ENCODE assay signal across 11 cellular contexts in genomic region chr15:77507911-77508310, GRCh38.
DNase-seq lines count a peak whose midpoint lies in the region; ATAC-seq and TF ChIP-seq lines count a peak whose summit lies in the region.
"Had no signal": no experiment of that assay in that cellular context is flagged by ENCODE, and none has a peak within 500 bp of the region (broad histone marks: within the 10 kb centered on the region; RNA-seq: fewer than 3 reads in every experiment).

No MANE protein-coding gene starts in this region.

- H3K9me3 ChIP-seq in OCI-LY3 (ENCODE audit: insufficient read depth, low read length) (no peaks in the 10 kb centered on the region), esophagus (ENCODE audit: control insufficient read depth in 2 of 2, insufficient read depth in 1 of 2, low read depth in 1 of 2, low read length in 1 of 2) (no peaks in the 10 kb centered on the region), upper lobe of left lung (no peaks in the 10 kb centered on the region)

- H3K27ac ChIP-seq in OCI-LY3 (ENCODE audit: low read length) (peak overlapping the region; percentile 34; the same call in 1 of the 2 replicates), esophagus (ENCODE audit: low read depth in 2 of 2, low read length in 1 of 2) (peak overlapping the region; percentile 38 to 69), upper lobe of left lung (peak overlapping the region; percentile 80 to 88 (median 84))

- TF ChIP-seq EP300 in upper lobe of left lung (IDR thresholded peaks at IDR 0.05), result no peak

- ATAC-seq in upper lobe of left lung (ENCODE audit: low FRiP score in 2 of 2) (peak; percentile 70 to 73), GM21367 (IDR thresholded peaks at IDR 0.05; ENCODE audit: unreplicated experiment) (no peak)
- ATAC-seq: K562 had no signal

- no peak for TF ChIP-seq CTCF in OCI-LY3 (IDR thresholded peaks at IDR 0.05; ENCODE audit: low read depth, low read length)
- no peak for TF ChIP-seq CTCF in upper lobe of left lung (IDR thresholded peaks at IDR 0.05)

- DNase-seq in middle frontal gyrus (ENCODE audit: extremely low spot score, low spot score) (peak; percentile 47), upper lobe of left lung (no peak), ACHN (no peak), posterior vena cava (ENCODE audit: low spot score) (no peak)
- DNase-seq in stimulated activated naive CD4-positive, alpha-beta T cell treated with Interleukin-2 at 50 U/mL for 16 hours (lab: John Stamatoyannopoulos, UW), result no peak
- DNase-seq: effector CD4-positive, alpha-beta T cell; stimulated activated CD4-positive, alpha-beta T cell treated with anti-CD3 and anti-CD28 coated beads, Interleukin-4, amount 100 ng/mL, for 4 hours had no signal

- peaks cover 2% of the 10 kb centered on the region for H3K36me3 ChIP-seq in OCI-LY3 (replicated peaks; ENCODE audit: low read depth, low read length)
- no peaks in the 10 kb centered on the region for H3K36me3 ChIP-seq in esophagus (ENCODE audit: control insufficient read depth in 2 of 2, insufficient read depth in 2 of 2, low read length in 1 of 2)
- H3K36me3 ChIP-seq in upper lobe of left lung, result no peaks in the 10 kb centered on the region

- H4K20me1 ChIP-seq in OCI-LY3 (ENCODE audit: insufficient read depth, low read length), result no peaks in the 10 kb centered on the region

- peaks cover 61% of the 10 kb centered on the region for H3K4me1 ChIP-seq in OCI-LY3 (ENCODE audit: low read length)
- H3K4me1 ChIP-seq in esophagus (ENCODE audit: control insufficient read depth in 2 of 2, insufficient read depth in 2 of 2, low read length in 1 of 2), result peaks cover 7 to 24% of the 10 kb centered on the region in 2 donors
- H3K4me1 ChIP-seq in upper lobe of left lung, result peaks cover 41 to 71% (median 52%) of the 10 kb centered on the region in 4 donors

- H3K9ac ChIP-seq in OCI-LY3 (ENCODE audit: low read length), result 0 out of 2 replicates have a peak overlapping the region, but pooled peaks have one; percentile 14

- TF ChIP-seq POLR2A in upper lobe of left lung (IDR thresholded peaks at IDR 0.05), result no peak

- peak overlapping the region; percentile 57 for H3K4me2 ChIP-seq in OCI-LY3 (ENCODE audit: low read length)

- in situ Hi-C loops in ACHN (cut with HindIII; ENCODE audit: low pct_ligation_motif_present, low pct_unique_long_range_greater_than_20kb, low sequenced_read_pairs), result no loop called here

- H3K27me3 ChIP-seq in OCI-LY3 (ENCODE audit: low read depth, low read length) (no peaks in the 10 kb centered on the region), esophagus (ENCODE audit: control insufficient read depth in 1 of 2, insufficient read depth in 2 of 2, low read length in 2 of 2) (no peaks in the 10 kb centered on the region), upper lobe of left lung (no peaks in the 10 kb centered on the region)

- H3K79me2 ChIP-seq in OCI-LY3 (ENCODE audit: low read length), result no peaks in the 10 kb centered on the region

- peak overlapping the region; percentile 58; the same call in 1 of the 2 replicates for H2AFZ ChIP-seq in OCI-LY3 (ENCODE audit: low read depth, low read length)

- WGBS in esophagus, 2 donors, result 48 to 55% methylated on average over 6 of the region's 6 CpGs
- 33 to 40% methylated on average over 6 of the region's 6 CpGs for WGBS in upper lobe of left lung, 2 donors

- 0 out of 2 replicates have a peak overlapping the region, but pooled peaks have one; percentile 13 for H3K4me3 ChIP-seq in OCI-LY3 (ENCODE audit: low read length)
- no peak overlapping the region for H3K4me3 ChIP-seq in esophagus (ENCODE audit: low read depth in 1 of 2, low read length in 2 of 2)
- peak overlapping the region in 2 of 4 donors; percentile 2 to 4 for H3K4me3 ChIP-seq in upper lobe of left lung
- H3K4me3 ChIP-seq: K562 had no signal

- intact Hi-C loops in posterior vena cava (cut with DNase I), result no loop called here

Comparison
In these comparisons a context has a peak if more than half of its experiments do, and no peak if none do; other contexts are left out.
1. H3K27ac ChIP-seq: peak in every context shown above with its lines; median percentile 84 in upper lobe of left lung; 54 in esophagus; 34 in OCI-LY3.